ENCODE assay signal across 8 cellular contexts in the genomic region with DNA sequence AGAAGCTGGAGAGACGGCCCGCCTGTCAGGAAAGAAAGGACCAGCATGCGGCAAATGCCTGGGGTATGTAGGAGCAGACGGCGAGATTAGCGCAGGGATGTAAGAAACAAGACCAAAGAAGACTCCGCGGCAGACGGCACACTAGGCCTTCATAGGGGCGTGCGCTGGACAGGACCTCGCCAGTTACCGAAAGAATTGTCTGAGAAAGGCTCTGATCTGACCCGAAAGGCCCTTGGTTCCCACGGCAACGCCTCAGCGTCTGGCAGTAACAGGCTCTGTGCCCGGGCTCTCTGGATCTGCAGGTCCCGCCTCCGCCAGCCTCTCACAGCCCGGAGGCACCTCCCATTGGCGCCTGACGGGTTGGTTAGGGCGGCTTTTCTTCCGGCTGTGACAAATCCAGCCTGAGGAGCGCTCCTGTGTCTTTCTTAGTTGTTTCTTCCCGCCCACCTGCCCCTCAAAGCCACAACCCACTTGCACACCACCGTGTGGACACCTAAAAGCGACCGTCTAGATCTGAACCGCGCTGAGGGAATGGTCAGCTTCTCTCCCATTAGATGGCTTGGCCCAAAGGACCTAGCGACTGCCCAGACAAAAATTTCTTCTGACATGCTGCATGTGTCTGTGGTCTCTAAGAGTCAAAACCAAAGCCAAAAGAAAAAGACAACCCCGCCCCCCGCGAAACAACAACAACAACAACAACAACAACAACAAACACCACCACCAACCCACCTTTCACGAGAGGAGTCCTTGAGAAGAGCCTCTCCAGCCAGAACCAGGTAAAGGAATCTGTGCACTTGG. TPM values are rescaled to one million over a fixed set of nuclear protein-coding genes. Genes with fewer than 3 reads are reported as not detected.
DNase-seq lines count a peak whose midpoint lies in the region; ATAC-seq and TF ChIP-seq lines count a peak whose summit lies in the region.
"Not testable (repeated sequence)": the region's sequence is repeated elsewhere in the genome, so short reads cannot be mapped to it uniquely, and the experiment has no call there.

No MANE protein-coding gene starts in this region.

- not testable (repeated sequence) for H3K4me1 ChIP-seq in NT2/D1 (ENCODE audit: insufficient read depth, insufficient read length); cardiac muscle cell (ENCODE audit: low read depth); muscle layer of duodenum (ENCODE audit: control insufficient read depth in 1 of 2, insufficient read depth in 2 of 2, low read length in 2 of 2)

- peak overlapping the region; percentile 60 for H3K27ac Mint-ChIP-seq in activated CD8-positive, alpha-beta T cell treated with anti-CD3 and anti-CD28 coated beads, Interleukin-2, amount 10 ng/mL, durations not matched to agents 7 days and 5 days

- peak; percentile 31 for ATAC-seq in HG03442 (IDR thresholded peaks at IDR 0.05; ENCODE audit: unreplicated experiment)
- ATAC-seq in activated CD8-positive, alpha-beta T cell treated with anti-CD3 and anti-CD28 coated beads, Interleukin-2, amount 10 ng/mL, durations not matched to agents 7 days and 5 days, result peak; percentile 45

- not testable (repeated sequence) for DNase-seq in AG09309 (ENCODE audit: low read depth); NT2/D1 (ENCODE audit: low read depth, low spot score)
- DNase-seq in activated CD8-positive, alpha-beta T cell treated with anti-CD3 and anti-CD28 coated beads, Interleukin-2, amount 10 ng/mL, durations not matched to agents 7 days and 5 days, result peak; percentile 66
- DNase-seq in caudate nucleus (lab: John Stamatoyannopoulos, UW) (peak in 52 of 61 donors; percentile 7 to 85 (median 61)), cardiac muscle cell (ENCODE audit: low read depth in 1 of 2, low spot score in 1 of 2) (peak; percentile 55 to 73)
- DNase-seq in stimulated activated CD4-positive, alpha-beta T cell treated with anti-CD3 and anti-CD28 coated beads, Interleukin-15, amount 100 ng/mL, for 24 hours, result peak; percentile 59

- H3K36me3 Mint-ChIP-seq in activated CD8-positive, alpha-beta T cell treated with anti-CD3 and anti-CD28 coated beads, Interleukin-2, amount 10 ng/mL, durations not matched to agents 7 days and 5 days (ENCODE audit: low read depth), result peaks cover 14% of the 10 kb centered on the region

- peak overlapping the region; percentile 27 for H3K4me3 ChIP-seq in AG09309 (ENCODE audit: control insufficient read depth, low read depth, low read length)
- peak overlapping the region; percentile 15 for H3K4me3 ChIP-seq in NT2/D1 (ENCODE audit: insufficient read length, low read depth)
- peak overlapping the region; percentile 34 for H3K4me3 ChIP-seq in cardiac muscle cell
- peak overlapping the region; percentile 37 to 51 for H3K4me3 ChIP-seq in muscle layer of duodenum (ENCODE audit: low read depth in 1 of 2, low read length in 2 of 2)

- not testable (repeated sequence) for H3K27me3 Mint-ChIP-seq in activated CD8-positive, alpha-beta T cell treated with anti-CD3 and anti-CD28 coated beads, Interleukin-2, amount 10 ng/mL, durations not matched to agents 7 days and 5 days (ENCODE audit: low read depth)

- H3K9me3 Mint-ChIP-seq in activated CD8-positive, alpha-beta T cell treated with anti-CD3 and anti-CD28 coated beads, Interleukin-2, amount 10 ng/mL, durations not matched to agents 7 days and 5 days (ENCODE audit: insufficient read depth), result peaks cover 21% of the 10 kb centered on the region

- CTCF ChIA-PET in activated CD8-positive, alpha-beta T cell treated with anti-CD3 and anti-CD28 coated beads, Interleukin-2, amount 10 ng/mL, durations not matched to agents 7 days and 5 days (lab: Charles Lee), result not testable (repeated sequence)

- peak overlapping the region; percentile 58 for H3K27ac ChIP-seq in caudate nucleus (ENCODE audit: low read depth, low read length)
- H3K27ac ChIP-seq in cardiac muscle cell, result peak overlapping the region; percentile 58
- H3K27ac ChIP-seq in muscle layer of duodenum (ENCODE audit: low read length), result not testable (repeated sequence)

- H3K4me1 Mint-ChIP-seq in activated CD8-positive, alpha-beta T cell treated with anti-CD3 and anti-CD28 coated beads, Interleukin-2, amount 10 ng/mL, durations not matched to agents 7 days and 5 days (ENCODE audit: low read depth), result peaks cover 22% of the 10 kb centered on the region

- not testable (repeated sequence) for H3K36me3 ChIP-seq in NT2/D1 (ENCODE audit: insufficient read depth, insufficient read length, low read length); cardiac muscle cell; muscle layer of duodenum (ENCODE audit: control insufficient read depth in 1 of 2, insufficient read depth in 2 of 2, low read length in 2 of 2)

- POLR2A ChIA-PET in activated CD8-positive, alpha-beta T cell treated with anti-CD3 and anti-CD28 coated beads, Interleukin-2, amount 10 ng/mL, durations not matched to agents 7 days and 5 days (lab: Charles Lee), result not testable (repeated sequence)

- not testable (repeated sequence) for TF ChIP-seq CTCF in AG09309 (IDR thresholded peaks at IDR 0.05; ENCODE audit: control insufficient read depth, insufficient read depth, low read depth, low read length, missing control alignments); cardiac muscle cell (IDR thresholded peaks at IDR 0.05; ENCODE audit: low read depth, low read length)

- H3K9me3 ChIP-seq in NT2/D1 (ENCODE audit: insufficient read depth, low read length); cardiac muscle cell (ENCODE audit: low read depth); muscle layer of duodenum (ENCODE audit: control insufficient read depth in 1 of 2, low read length in 2 of 2): not testable (repeated sequence)

- peak overlapping the region; percentile 42 for H3K9ac ChIP-seq in NT2/D1 (ENCODE audit: insufficient read length, low read depth)

- not testable (repeated sequence) for H3K27me3 ChIP-seq in NT2/D1 (ENCODE audit: insufficient read depth, insufficient read length); cardiac muscle cell; muscle layer of duodenum (ENCODE audit: low read depth, low read length)

- H3K4me3 Mint-ChIP-seq in activated CD8-positive, alpha-beta T cell treated with anti-CD3 and anti-CD28 coated beads, Interleukin-2, amount 10 ng/mL, durations not matched to agents 7 days and 5 days, result peak overlapping the region; percentile 74

RNA-seq across cellular contexts. Expression of a gene that starts 58.2 kb away (rescaled TPM):
- total RNA-seq in activated CD8-positive, alpha-beta T cell treated with anti-CD3 and anti-CD28 coated beads, Interleukin-2, amount 10 ng/mL, durations not matched to agents 7 days and 5 days, result 1 to 10 TPM; 6.5 to 6.7 TPM
- total RNA-seq in cardiac muscle cell, result 9.6 and 10.2 TPM in 2 replicates
- 5.8 and 6.8 TPM in 2 replicates for polyA plus RNA-seq in cardiac muscle cell
